In genomic region chr1:173241528-173242347, GRCh38 we compare ENCODE assay signal across 1 cellular context.
TF ChIP-seq lines count a peak whose summit lies in the region.

No MANE protein-coding gene starts in this region.

TF ChIP-seq in SK-N-SH, 30 proteins besides CTCF, POLR2A, EP300 and RAD21 (continued from another document):
- TF ChIP-seq, protein P1, sequence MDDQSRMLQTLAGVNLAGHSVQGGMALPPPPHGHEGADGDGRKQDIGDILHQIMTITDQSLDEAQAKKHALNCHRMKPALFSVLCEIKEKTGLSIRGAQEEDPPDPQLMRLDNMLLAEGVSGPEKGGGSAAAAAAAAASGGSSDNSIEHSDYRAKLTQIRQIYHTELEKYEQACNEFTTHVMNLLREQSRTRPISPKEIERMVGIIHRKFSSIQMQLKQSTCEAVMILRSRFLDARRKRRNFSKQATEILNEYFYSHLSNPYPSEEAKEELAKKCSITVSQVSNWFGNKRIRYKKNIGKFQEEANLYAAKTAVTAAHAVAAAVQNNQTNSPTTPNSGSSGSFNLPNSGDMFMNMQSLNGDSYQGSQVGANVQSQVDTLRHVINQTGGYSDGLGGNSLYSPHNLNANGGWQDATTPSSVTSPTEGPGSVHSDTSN (IDR thresholded peaks at IDR 0.05), result no peak
- TF ChIP-seq NRF1 (IDR thresholded peaks at IDR 0.05; ENCODE audit: low read depth, low read length) (no peak), GATA2 (CRISPR knock-in tag; IDR thresholded peaks at IDR 0.05) (no peak), RXRA (IDR thresholded peaks at IDR 0.05; ENCODE audit: borderline replicate concordance, low read depth) (no peak), JUND (IDR thresholded peaks at IDR 0.05) (no peak), IRF3 (IDR thresholded peaks at IDR 0.05; ENCODE audit: low read depth, low read length) (no peak), SMC3 (IDR thresholded peaks at IDR 0.05; ENCODE audit: low read depth, low read length) (no peak), CHD2 (IDR thresholded peaks at IDR 0.05; ENCODE audit: low read length, partially characterized antibody) (no peak), ELF1 (IDR thresholded peaks at IDR 0.05) (no peak), REST (IDR thresholded peaks at IDR 0.05; ENCODE audit: low read depth, low read length) (no peak), TAF1 (IDR thresholded peaks at IDR 0.05; ENCODE audit: borderline replicate concordance, low read depth, low read length) (no peak), RCOR1 (IDR thresholded peaks at IDR 0.05; ENCODE audit: low read length) (no peak), SIN3A (IDR thresholded peaks at IDR 0.05; ENCODE audit: borderline replicate concordance, low read depth, low read length) (no peak), MEF2A (IDR thresholded peaks at IDR 0.05; ENCODE audit: borderline replicate concordance, low read depth) (no peak), FOXM1 (IDR thresholded peaks at IDR 0.05; ENCODE audit: low read depth) (no peak)
